Comparison of ENCODE assay signal across 14 cellular contexts in the genomic region with DNA sequence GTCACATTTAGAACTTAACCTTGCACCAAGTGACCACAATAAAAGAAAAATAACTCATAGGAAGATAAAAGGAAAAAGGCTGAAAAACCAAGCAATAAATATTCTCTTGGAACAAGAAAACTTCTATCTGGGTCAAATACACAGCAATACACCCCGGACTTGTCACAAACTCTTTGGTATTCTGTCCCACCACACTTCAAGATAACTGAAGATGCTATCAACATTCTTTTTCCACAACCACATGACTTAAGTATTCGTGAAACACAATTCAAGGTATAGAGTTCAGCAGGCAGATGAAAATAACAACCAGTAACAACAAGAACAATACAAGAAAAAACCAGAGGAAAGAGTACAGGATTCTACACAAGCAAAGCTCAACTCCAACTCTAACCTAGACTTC. TPM values are rescaled to one million over a fixed set of nuclear protein-coding genes. Genes with fewer than 3 reads are reported as not detected.
DNase-seq lines count a peak whose midpoint lies in the region; ATAC-seq, FAIRE-seq and TF ChIP-seq lines count a peak whose summit lies in the region.
"Had no signal": no experiment of that assay in that cellular context is flagged by ENCODE, and none has a peak within 500 bp of the region (broad histone marks: within the 10 kb centered on the region; RNA-seq: fewer than 3 reads in every experiment).

No MANE protein-coding gene starts in this region.

- H2AFZ ChIP-seq in Loucy (ENCODE audit: low read length) (no peak overlapping the region), astrocyte (ENCODE audit: low read depth, low read length) (no peak overlapping the region)

- no peak for ATAC-seq in CD8-positive, alpha-beta T cell
- ATAC-seq: Right ventricle myocardium inferior had no signal

- peaks cover 48% of the 10 kb centered on the region for H3K4me1 Mint-ChIP-seq in CD8-positive, alpha-beta T cell (ENCODE audit: low read depth)
- H3K4me1 Mint-ChIP-seq in astrocyte (ENCODE audit: low read depth, unreplicated experiment) (peaks cover 31% of the 10 kb centered on the region), nephron (peaks cover 43% of the 10 kb centered on the region)

- H3F3A ChIP-seq in Loucy (ENCODE audit: low read depth) = 0 out of 2 replicates have a peak, but pooled peaks cover 4% of the 10 kb centered on the region

- H3K4me3 ChIP-seq in CD8-positive, alpha-beta T cell (ENCODE audit: low read depth, low read length) = no peak overlapping the region
- no peak overlapping the region for H3K4me3 ChIP-seq in Loucy (ENCODE audit: low read length, poor library complexity, severe bottlenecking)
- H3K4me3 ChIP-seq in astrocyte (ENCODE audit: insufficient read depth, low read depth, low read length) = no peak overlapping the region
- no peak overlapping the region for H3K4me3 ChIP-seq in colonic mucosa
- H3K4me3 ChIP-seq: sigmoid colon, suprapubic skin had no signal

- H3K79me2 ChIP-seq in Loucy (ENCODE audit: insufficient read depth, low read length) (peaks cover 81% of the 10 kb centered on the region), astrocyte (ENCODE audit: insufficient read depth, low read length) (peaks cover 89% of the 10 kb centered on the region)

- no peak for FAIRE-seq in astrocyte (lab: Jason Lieb, UNC)

- intact Hi-C loops in CD8-positive, alpha-beta T cell (cut with DNase I, micrococcal nuclease) = no loop called here
- intact Hi-C loops in colonic mucosa (cut with DNase I) = no loop called here

- no peaks in the 10 kb centered on the region for H3K9me3 Mint-ChIP-seq in CD8-positive, alpha-beta T cell
- H3K9me3 Mint-ChIP-seq in astrocyte (ENCODE audit: unreplicated experiment) (no peaks in the 10 kb centered on the region), nephron (no peaks in the 10 kb centered on the region)
- H3K9me3 Mint-ChIP-seq: activated CD4-positive, alpha-beta T cell treated with anti-CD3 and anti-CD28 coated beads, Interleukin-2, amount 10 ng/mL, durations not matched to agents 7 days and 5 days; endodermal cell had no signal

- POLR2A ChIA-PET in CD8-positive, alpha-beta T cell (lab: Charles Lee) = interaction anchor here (1.0 to 1.3 kb wide), 2 partner anchors 10 to 16 kb away, joined by 3 to 4 read pairs; no protein-coding TSS in a partner anchor

- peaks cover 41% of the 10 kb centered on the region for H4K20me1 ChIP-seq in Loucy (ENCODE audit: insufficient read depth, low read length, poor library complexity, severe bottlenecking)
- H4K20me1 ChIP-seq in astrocyte (ENCODE audit: insufficient read depth, low read length) = peaks cover 69% of the 10 kb centered on the region

- H3K36me3 Mint-ChIP-seq in CD8-positive, alpha-beta T cell = peaks cover 32% of the 10 kb centered on the region
- H3K36me3 Mint-ChIP-seq in astrocyte (ENCODE audit: low read depth, unreplicated experiment) (peaks cover 4% of the 10 kb centered on the region), nephron (ENCODE audit: low read depth) (peaks cover 36% of the 10 kb centered on the region)

- no peak overlapping the region for H3K9ac ChIP-seq in Loucy (ENCODE audit: low read depth, low read length, poor library complexity, severe bottlenecking)
- no peak overlapping the region for H3K9ac ChIP-seq in astrocyte (ENCODE audit: low read length)
- H3K9ac ChIP-seq in colonic mucosa (ENCODE audit: low read depth in 2 of 2, low read length in 2 of 2) = no peak overlapping the region

- no peak overlapping the region for H3K27ac ChIP-seq in CD8-positive, alpha-beta T cell (ENCODE audit: low read depth, low read length)
- H3K27ac ChIP-seq in astrocyte (ENCODE audit: low read depth, low read length) = no peak overlapping the region
- no peak overlapping the region for H3K27ac ChIP-seq in colonic mucosa
- H3K27ac ChIP-seq: sigmoid colon, suprapubic skin had no signal

- TF ChIP-seq CTCF in CD8-positive, alpha-beta T cell (IDR thresholded peaks at IDR 0.05) = no peak
- TF ChIP-seq CTCF in Loucy (conservative IDR thresholded peaks at IDR 0.05; ENCODE audit: low read length) (no peak), astrocyte (IDR thresholded peaks at IDR 0.05; ENCODE audit: insufficient read depth, low read depth, low read length) (no peak), nephron (IDR thresholded peaks at IDR 0.05; ENCODE audit: unreplicated experiment in 3 of 3) (no peak), colonic mucosa (IDR thresholded peaks at IDR 0.05) (no peak)

- no peaks in the 10 kb centered on the region for H3K27me3 Mint-ChIP-seq in CD8-positive, alpha-beta T cell (ENCODE audit: low read depth)
- H3K27me3 Mint-ChIP-seq in astrocyte (ENCODE audit: low read depth, unreplicated experiment) (no peaks in the 10 kb centered on the region), nephron (ENCODE audit: low read depth) (no peaks in the 10 kb centered on the region)
- H3K27me3 Mint-ChIP-seq: activated CD4-positive, alpha-beta T cell treated with anti-CD3 and anti-CD28 coated beads, Interleukin-2, amount 10 ng/mL, durations not matched to agents 7 days and 5 days had no signal

- H3K27me3 ChIP-seq in CD8-positive, alpha-beta T cell (ENCODE audit: insufficient read depth, low read length) = no peaks in the 10 kb centered on the region
- H3K27me3 ChIP-seq in Loucy (ENCODE audit: insufficient read depth, low read length, poor library complexity, severe bottlenecking) (no peaks in the 10 kb centered on the region), astrocyte (ENCODE audit: insufficient read depth, low read length) (no peaks in the 10 kb centered on the region), colonic mucosa (no peaks in the 10 kb centered on the region)
- H3K27me3 ChIP-seq: sigmoid colon, suprapubic skin had no signal

- H3K27ac Mint-ChIP-seq in CD8-positive, alpha-beta T cell = peak overlapping the region; percentile 64
- no peak overlapping the region for H3K27ac Mint-ChIP-seq in astrocyte (ENCODE audit: unreplicated experiment)
- peak overlapping the region; percentile 15 to 89 (median 79) for H3K27ac Mint-ChIP-seq in nephron
- H3K27ac Mint-ChIP-seq: activated CD4-positive, alpha-beta T cell treated with anti-CD3 and anti-CD28 coated beads, Interleukin-2, amount 10 ng/mL, durations not matched to agents 7 days and 5 days had no signal

- H3K4me1 ChIP-seq in CD8-positive, alpha-beta T cell (ENCODE audit: insufficient read depth, low read length) = peaks cover 6% of the 10 kb centered on the region
- H3K4me1 ChIP-seq in Loucy (ENCODE audit: insufficient read depth, low read length, poor library complexity, severe bottlenecking) = peaks cover 34% of the 10 kb centered on the region
- H3K4me1 ChIP-seq in astrocyte (ENCODE audit: insufficient read depth, low read length) = peaks cover 3% of the 10 kb centered on the region
- peaks cover 5% of the 10 kb centered on the region for H3K4me1 ChIP-seq in colonic mucosa

- H3K4me3 Mint-ChIP-seq in CD8-positive, alpha-beta T cell = no peak overlapping the region
- no peak overlapping the region for H3K4me3 Mint-ChIP-seq in astrocyte (ENCODE audit: unreplicated experiment)
- H3K4me3 Mint-ChIP-seq in nephron = no peak overlapping the region
- H3K4me3 Mint-ChIP-seq: activated CD4-positive, alpha-beta T cell treated with anti-CD3 and anti-CD28 coated beads, Interleukin-2, amount 10 ng/mL, durations not matched to agents 7 days and 5 days; endodermal cell had no signal

- CTCF ChIA-PET in CD8-positive, alpha-beta T cell (lab: Charles Lee) = interaction anchor here (0.7 to 1.3 kb wide), 2 partner anchors 64 to 568 kb away, joined by 3 to 5 read pairs; no protein-coding TSS in a partner anchor

- no peaks in the 10 kb centered on the region for H3K9me2 ChIP-seq in Loucy (replicated peaks; ENCODE audit: low read depth, low read length)

- DNase-seq in CD8-positive, alpha-beta T cell = no peak
- DNase-seq in astrocyte (ENCODE audit: low read depth) (peak; percentile 40), NAMALWA (ENCODE audit: low spot score) (no peak), colonic mucosa (no peak)
- DNase-seq in stimulated activated CD4-positive, alpha-beta T cell treated with anti-CD3 and anti-CD28 coated beads, Interleukin-4, amount 100 ng/mL, for 24 hours = no peak
- DNase-seq: activated CD4-positive, alpha-beta T cell treated with anti-CD3 and anti-CD28 coated beads, Interleukin-2, amount 10 ng/mL, durations not matched to agents 7 days and 5 days; endodermal cell; NCI-H187 treated with DMSO at 0.1 percent for 48 hours; sigmoid colon; stimulated activated CD4-positive, alpha-beta T cell treated with anti-CD3 and anti-CD28 coated beads, Interleukin-2, amount 100 ng/mL, for 24 hours had no signal

- peaks cover 10% of the 10 kb centered on the region for H3K36me3 ChIP-seq in CD8-positive, alpha-beta T cell (ENCODE audit: insufficient read depth, low read length)
- peaks cover 29% of the 10 kb centered on the region; the same call in 1 of the 2 replicates for H3K36me3 ChIP-seq in Loucy (ENCODE audit: insufficient read depth, low read length)
- peaks cover 7% of the 10 kb centered on the region for H3K36me3 ChIP-seq in astrocyte (ENCODE audit: insufficient read depth, low read length)
- peaks cover 6% of the 10 kb centered on the region for H3K36me3 ChIP-seq in colonic mucosa

- H3K4me2 ChIP-seq in Loucy (ENCODE audit: low read depth, low read length, poor library complexity, severe bottlenecking) = peak overlapping the region; percentile 0
- H3K4me2 ChIP-seq in astrocyte (ENCODE audit: low read length) = no peak overlapping the region

- H3K9me3 ChIP-seq in CD8-positive, alpha-beta T cell (ENCODE audit: low read length) = no peaks in the 10 kb centered on the region
- H3K9me3 ChIP-seq in Loucy (ENCODE audit: insufficient read depth, low read depth, low read length) (no peaks in the 10 kb centered on the region), astrocyte (ENCODE audit: insufficient read depth, low read depth, low read length) (no peaks in the 10 kb centered on the region), colonic mucosa (no peaks in the 10 kb centered on the region)
- H3K9me3 ChIP-seq: sigmoid colon, suprapubic skin had no signal

RNA-seq across cellular contexts. Expression of a gene that starts 18.0 kb away (rescaled TPM):
- 10 to 100 TPM; 71.4 to 73.0 TPM for total RNA-seq in CD8-positive, alpha-beta T cell
- 53.1 and 59.1 TPM in 2 replicates for total RNA-seq in astrocyte
- total RNA-seq in colonic mucosa = 100 to 1,000 TPM; 110 to 138 TPM
